In the genomic region with DNA sequence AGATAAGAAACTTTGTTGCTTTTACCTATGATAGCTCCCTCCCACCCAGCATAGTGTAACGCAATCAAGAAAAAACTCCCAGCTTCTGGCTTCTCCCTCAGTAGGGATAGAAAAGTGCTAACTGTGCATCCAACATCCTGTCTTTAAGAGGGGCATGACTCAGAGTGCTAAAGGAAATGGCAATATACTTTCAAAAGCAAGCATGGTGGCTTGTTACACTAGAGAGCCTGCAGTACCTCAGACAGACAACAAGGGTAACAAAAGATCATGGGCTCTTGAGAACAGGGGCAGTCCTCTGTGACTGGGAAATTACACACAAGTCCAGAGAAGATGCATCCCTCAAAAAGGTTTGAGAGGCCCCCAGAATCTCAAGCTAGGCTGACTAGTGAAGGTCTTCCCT, we compare ENCODE assay signal across 1 cellular context.
TF ChIP-seq lines count a peak whose summit lies in the region.

No MANE protein-coding gene starts in this region.

TF ChIP-seq in SK-N-SH, 30 proteins besides CTCF, POLR2A, EP300 and RAD21 (continued from another document):
- TF ChIP-seq, protein P1, sequence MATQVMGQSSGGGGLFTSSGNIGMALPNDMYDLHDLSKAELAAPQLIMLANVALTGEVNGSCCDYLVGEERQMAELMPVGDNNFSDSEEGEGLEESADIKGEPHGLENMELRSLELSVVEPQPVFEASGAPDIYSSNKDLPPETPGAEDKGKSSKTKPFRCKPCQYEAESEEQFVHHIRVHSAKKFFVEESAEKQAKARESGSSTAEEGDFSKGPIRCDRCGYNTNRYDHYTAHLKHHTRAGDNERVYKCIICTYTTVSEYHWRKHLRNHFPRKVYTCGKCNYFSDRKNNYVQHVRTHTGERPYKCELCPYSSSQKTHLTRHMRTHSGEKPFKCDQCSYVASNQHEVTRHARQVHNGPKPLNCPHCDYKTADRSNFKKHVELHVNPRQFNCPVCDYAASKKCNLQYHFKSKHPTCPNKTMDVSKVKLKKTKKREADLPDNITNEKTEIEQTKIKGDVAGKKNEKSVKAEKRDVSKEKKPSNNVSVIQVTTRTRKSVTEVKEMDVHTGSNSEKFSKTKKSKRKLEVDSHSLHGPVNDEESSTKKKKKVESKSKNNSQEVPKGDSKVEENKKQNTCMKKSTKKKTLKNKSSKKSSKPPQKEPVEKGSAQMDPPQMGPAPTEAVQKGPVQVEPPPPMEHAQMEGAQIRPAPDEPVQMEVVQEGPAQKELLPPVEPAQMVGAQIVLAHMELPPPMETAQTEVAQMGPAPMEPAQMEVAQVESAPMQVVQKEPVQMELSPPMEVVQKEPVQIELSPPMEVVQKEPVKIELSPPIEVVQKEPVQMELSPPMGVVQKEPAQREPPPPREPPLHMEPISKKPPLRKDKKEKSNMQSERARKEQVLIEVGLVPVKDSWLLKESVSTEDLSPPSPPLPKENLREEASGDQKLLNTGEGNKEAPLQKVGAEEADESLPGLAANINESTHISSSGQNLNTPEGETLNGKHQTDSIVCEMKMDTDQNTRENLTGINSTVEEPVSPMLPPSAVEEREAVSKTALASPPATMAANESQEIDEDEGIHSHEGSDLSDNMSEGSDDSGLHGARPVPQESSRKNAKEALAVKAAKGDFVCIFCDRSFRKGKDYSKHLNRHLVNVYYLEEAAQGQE (IDR thresholded peaks at IDR 0.05; ENCODE audit: low read depth, low read length) = no peak
